Comparison of ENCODE assay signal across 8 cellular contexts in the genomic region with DNA sequence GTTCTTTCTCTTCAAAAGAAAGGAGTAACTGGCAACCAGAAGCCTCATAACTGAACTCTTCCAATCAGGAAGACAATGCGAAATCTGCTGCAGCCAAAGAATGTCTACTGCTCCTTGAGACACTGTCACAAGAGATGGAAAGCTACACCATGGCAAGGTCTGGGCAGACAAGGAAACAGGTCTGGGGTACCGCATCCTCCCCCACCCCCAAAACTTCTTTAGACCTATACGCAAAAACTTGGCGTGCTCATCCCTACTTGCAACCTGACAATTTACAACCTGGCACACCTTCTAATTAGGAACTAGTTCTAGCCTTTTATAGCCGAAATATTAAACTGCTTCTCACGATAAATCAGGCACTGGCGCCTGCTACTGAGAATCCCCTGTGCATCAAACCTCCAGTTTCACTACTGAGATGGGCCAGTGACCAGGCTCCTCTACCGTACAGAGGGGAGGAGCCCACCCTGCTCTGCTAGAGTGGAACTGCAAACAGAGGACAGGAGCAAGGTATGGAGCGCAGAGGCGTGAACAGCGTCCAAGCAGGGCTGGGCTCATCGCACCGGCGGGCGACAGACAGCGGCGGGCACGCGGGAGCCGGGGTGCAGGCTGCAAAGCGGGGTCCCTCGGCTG. TPM values are rescaled to one million over a fixed set of nuclear protein-coding genes. Genes with fewer than 3 reads are reported as not detected.
DNase-seq lines count a peak whose midpoint lies in the region; ATAC-seq, FAIRE-seq and TF ChIP-seq lines count a peak whose summit lies in the region.

No MANE protein-coding gene starts in this region.

- no peak for TF ChIP-seq POLR2A in stomach (IDR thresholded peaks at IDR 0.05)

- H3K27ac ChIP-seq in BLaER1 treated with 17β-estradiol and CSF1 and Interleukin-3, amounts not matched to agents 10 nM and 100 nM, result peak overlapping the region in 10 of 11 experiments; percentile 69 to 87 (median 80); a peak in 15 of 22 replicates
- H3K27ac ChIP-seq in caudate nucleus (ENCODE audit: low read depth, low read length) (peak overlapping the region; percentile 95), kidney (ENCODE audit: low read depth in 2 of 2, low read length in 2 of 2) (peak overlapping the region; percentile 88 to 97), stomach (peak overlapping the region; percentile 90 to 99 (median 96))

- no peaks in the 10 kb centered on the region for H3K36me3 ChIP-seq in BLaER1 treated with 17β-estradiol and CSF1 and Interleukin-3, amounts not matched to agents 10 nM and 100 nM
- H3K36me3 ChIP-seq in kidney (ENCODE audit: control insufficient read depth in 1 of 2, insufficient read depth in 2 of 2, low read length in 2 of 2), result no peaks in the 10 kb centered on the region
- peaks cover 0 to 5% (median 2%) of the 10 kb centered on the region in 4 donors for H3K36me3 ChIP-seq in stomach

- WGBS in stomach, 5 donors, result 1 to 3% (median 2%) methylated on average over 10 to 22 of the region's 22 CpGs

- H4K20me1 ChIP-seq in BLaER1 treated with 17β-estradiol and CSF1 and Interleukin-3, amounts not matched to agents 10 nM and 100 nM, result peaks cover 0 to 3% (median 0%) of the 10 kb centered on the region in 11 experiments; a peak in 1 of 22 replicates

- DNase-seq in NCI-H748 (lab: John Stamatoyannopoulos, UW; ENCODE audit: unreplicated experiment), result peak; percentile 87
- DNase-seq in caudate nucleus (lab: John Stamatoyannopoulos, UW), result peak in 14 of 61 donors; percentile 12 to 65 (median 40)
- no peak for DNase-seq in kidney
- DNase-seq in stomach, result peak; percentile 53
- DNase-seq in NCI-H2107 treated with DMSO at 0.1 percent for 48 hours (lab: John Stamatoyannopoulos, UW; ENCODE audit: unreplicated experiment), result no peak

- peak overlapping the region; percentile 80 to 97 (median 91) for H3K4me2 ChIP-seq in BLaER1 treated with 17β-estradiol and CSF1 and Interleukin-3, amounts not matched to agents 10 nM and 100 nM

- ATAC-seq in GM18870 (IDR thresholded peaks at IDR 0.05; ENCODE audit: unreplicated experiment) (peak; percentile 31), HG03060 (IDR thresholded peaks at IDR 0.05; ENCODE audit: low read depth, unreplicated experiment) (peak; percentile 27)

- H3K27me3 ChIP-seq in BLaER1 treated with 17β-estradiol and CSF1 and Interleukin-3, amounts not matched to agents 10 nM and 100 nM, result peaks cover 0 to 5% (median 0%) of the 10 kb centered on the region in 11 experiments; a peak in 2 of 22 replicates
- H3K27me3 ChIP-seq in stomach, result no peaks in the 10 kb centered on the region

- H3K4me3 ChIP-seq in BLaER1 treated with 17β-estradiol and CSF1 and Interleukin-3, amounts not matched to agents 10 nM and 100 nM, result peak overlapping the region; percentile 70 to 93 (median 82)
- H3K4me3 ChIP-seq in kidney (ENCODE audit: low read length in 2 of 2) (peak overlapping the region; percentile 82 to 97), stomach (peak overlapping the region; percentile 66 to 89 (median 72))

- no peak for TF ChIP-seq EP300 in stomach (IDR thresholded peaks at IDR 0.05)

- H3K9me3 ChIP-seq in BLaER1 treated with 17β-estradiol and CSF1 and Interleukin-3, amounts not matched to agents 10 nM and 100 nM (replicated peaks in 1 of 11), result no peaks in the 10 kb centered on the region
- H3K9me3 ChIP-seq in kidney (ENCODE audit: control insufficient read depth in 1 of 2, low read length in 2 of 2), result no peaks in the 10 kb centered on the region
- H3K9me3 ChIP-seq in stomach, result no peaks in the 10 kb centered on the region

- peak overlapping the region; percentile 79 to 91 (median 85) for H3K9ac ChIP-seq in BLaER1 treated with 17β-estradiol and CSF1 and Interleukin-3, amounts not matched to agents 10 nM and 100 nM
- peak overlapping the region; percentile 51 to 82 for H3K9ac ChIP-seq in kidney (ENCODE audit: low read length in 2 of 2)

- TF ChIP-seq CTCF in kidney (IDR thresholded peaks at IDR 0.05; ENCODE audit: borderline replicate concordance, extremely low read depth, insufficient read depth) (no peak), stomach (IDR thresholded peaks at IDR 0.05) (no peak)

- intact Hi-C loops in kidney (cut with DNase I), result no loop called here
- intact Hi-C loops in stomach (cut with DNase I; ENCODE audit: low total_unique reads), result no loop called here

- no peak for FAIRE-seq in kidney (lab: Jason Lieb, UNC)

- peaks cover 0 to 24% (median 19%) of the 10 kb centered on the region in 10 experiments; a peak in 17 of 20 replicates for H3K4me1 ChIP-seq in BLaER1 treated with 17β-estradiol and CSF1 and Interleukin-3, amounts not matched to agents 10 nM and 100 nM
- H3K4me1 ChIP-seq in kidney (ENCODE audit: control insufficient read depth in 1 of 2, insufficient read depth in 1 of 2, low read depth in 1 of 2, low read length in 2 of 2), result peaks cover 5 to 9% of the 10 kb centered on the region in 2 donors
- H3K4me1 ChIP-seq in stomach, result peaks cover 6 to 47% (median 32%) of the 10 kb centered on the region in 4 donors

RNA-seq across cellular contexts. Expression of gene PLPP1, which starts 0.8 kb away (rescaled TPM):
- total RNA-seq in kidney (144 TPM), stomach (100 to 1,000 TPM in 3 of 5 donors, 10 to 100 TPM in 2; 63.6 to 592 (median 175) TPM)
- polyA plus RNA-seq in kidney (ENCODE audit: insufficient read depth, low read depth, low replicate concordance) (166 TPM), stomach (10 to 100 TPM; 29.5 to 48.7 (median 32.4) TPM)

Comparison
In these comparisons a context has a peak if more than half of its experiments do, and no peak if none do; other contexts are left out.
1. DNase-seq: peak in NCI-H748 (single experiment) and stomach (single experiment); none in kidney (single experiment) and NCI-H2107 treated with DMSO at 0.1 percent for 48 hours (single experiment).
2. Peak in every context shown above with its lines, with median percentiles within 50 percentile points of each other: H3K27ac ChIP-seq and H3K4me3 ChIP-seq.